ENCODE assay signal across 21 cellular contexts in genomic region chr7:77833136-77833535, GRCh38. TPM values are rescaled to one million over a fixed set of nuclear protein-coding genes. Genes with fewer than 3 reads are reported as not detected.
DNase-seq lines count a peak whose midpoint lies in the region; ATAC-seq and TF ChIP-seq lines count a peak whose summit lies in the region.
"Had no signal": no experiment of that assay in that cellular context is flagged by ENCODE, and none has a peak within 500 bp of the region (broad histone marks: within the 10 kb centered on the region; RNA-seq: fewer than 3 reads in every experiment).

No MANE protein-coding gene starts in this region.

- no peak for TF ChIP-seq CTCF in DOHH2 (IDR thresholded peaks at IDR 0.05; ENCODE audit: low read depth, low read length, poor library complexity, severe bottlenecking)

- H3K27ac ChIP-seq in DOHH2 (ENCODE audit: low read depth, low read length) = no peak overlapping the region
- no peak overlapping the region for H3K27ac ChIP-seq in naive thymus-derived CD4-positive, alpha-beta T cell (ENCODE audit: low read depth, low read length)
- H3K27ac ChIP-seq: BLaER1, tibial artery had no signal

- no peaks in the 10 kb centered on the region for H3K9me2 ChIP-seq in DOHH2 (replicated peaks; ENCODE audit: control insufficient read depth, low read length)

- peaks cover 5% of the 10 kb centered on the region; the same call in 1 of the 2 replicates for H4K20me1 ChIP-seq in DOHH2 (ENCODE audit: control insufficient read depth, insufficient read depth, low read depth, low read length)
- H4K20me1 ChIP-seq: BLaER1 had no signal

- H3F3A ChIP-seq in DOHH2 (ENCODE audit: control insufficient read depth, insufficient read depth) = peaks cover 16% of the 10 kb centered on the region; the same call in 1 of the 2 replicates

- no peak overlapping the region for H3K4me3 Mint-ChIP-seq in activated CD4-positive, alpha-beta T cell treated with anti-CD3 and anti-CD28 coated beads for 36 hours
- peak overlapping the region; percentile 60 for H3K4me3 Mint-ChIP-seq in T-helper 17 cell
- peak overlapping the region in 6 of 10 donors; percentile 2 to 81 (median 28) for H3K4me3 Mint-ChIP-seq in naive thymus-derived CD4-positive, alpha-beta T cell
- H3K4me3 Mint-ChIP-seq: activated CD8-positive, alpha-beta memory T cell treated with anti-CD3 and anti-CD28 coated beads, Interleukin-2, amount 10 ng/mL, durations not matched to agents 7 days and 5 days had no signal

- intact Hi-C loops in activated CD4-positive, alpha-beta T cell treated with anti-CD3 and anti-CD28 coated beads for 36 hours (cut with DNase I, micrococcal nuclease) = loop anchor here in 1 of 2 experiments (5.0 kb wide), 1 partner anchor 49 kb away; no protein-coding TSS in a partner anchor
- intact Hi-C loops in naive thymus-derived CD4-positive, alpha-beta T cell (cut with micrococcal nuclease) = no loop called here

- H3K36me3 ChIP-seq in DOHH2 (ENCODE audit: control insufficient read depth, low read length) = peaks cover 13% of the 10 kb centered on the region
- no peaks in the 10 kb centered on the region for H3K36me3 ChIP-seq in naive thymus-derived CD4-positive, alpha-beta T cell (ENCODE audit: control insufficient read depth in 2 of 3, insufficient read depth in 3 of 3, low read length in 3 of 3)
- H3K36me3 ChIP-seq: HAP-1, tibial artery had no signal

- peaks cover 93% of the 10 kb centered on the region for H3K79me2 ChIP-seq in DOHH2 (ENCODE audit: control insufficient read depth, low read length)

- no peaks in the 10 kb centered on the region for H3K27me3 ChIP-seq in DOHH2 (ENCODE audit: control insufficient read depth, low read length)
- H3K27me3 ChIP-seq in naive thymus-derived CD4-positive, alpha-beta T cell (ENCODE audit: control insufficient read depth in 2 of 2, insufficient read depth in 2 of 2, low read length in 2 of 2) = no peaks in the 10 kb centered on the region
- H3K27me3 ChIP-seq: BLaER1, tibial artery had no signal

- no peak overlapping the region for H3K4me3 ChIP-seq in DOHH2 (ENCODE audit: low read length)
- H3K4me3 ChIP-seq in naive thymus-derived CD4-positive, alpha-beta T cell (ENCODE audit: low read length) = no peak overlapping the region
- H3K4me3 ChIP-seq: BLaER1, HAP-1, skin epidermis, tibial artery had no signal

- H3K9me3 ChIP-seq in DOHH2 (ENCODE audit: control insufficient read depth, insufficient read depth, low read length) (no peaks in the 10 kb centered on the region), T-helper 17 cell (ENCODE audit: control insufficient read depth, low read length, poor library complexity, severe bottlenecking) (no peaks in the 10 kb centered on the region)
- no peaks in the 10 kb centered on the region for H3K9me3 ChIP-seq in naive thymus-derived CD4-positive, alpha-beta T cell (ENCODE audit: control insufficient read depth in 2 of 3, low read length in 3 of 3)
- H3K9me3 ChIP-seq: BLaER1, HAP-1, tibial artery had no signal

- ATAC-seq in activated CD4-positive, alpha-beta T cell treated with anti-CD3 and anti-CD28 coated beads for 36 hours = no peak
- ATAC-seq in T-helper 17 cell = no peak
- no peak for ATAC-seq in naive thymus-derived CD4-positive, alpha-beta T cell
- no peak for ATAC-seq in GM21825 (IDR thresholded peaks at IDR 0.05; ENCODE audit: unreplicated experiment)
- no peak for ATAC-seq in GM21723 (IDR thresholded peaks at IDR 0.05; ENCODE audit: unreplicated experiment)
- ATAC-seq: activated CD8-positive, alpha-beta memory T cell treated with anti-CD3 and anti-CD28 coated beads, Interleukin-2, amount 10 ng/mL, durations not matched to agents 7 days and 5 days had no signal

- H3K27ac Mint-ChIP-seq in activated CD4-positive, alpha-beta T cell treated with anti-CD3 and anti-CD28 coated beads for 36 hours = peak overlapping the region; percentile 23
- H3K27ac Mint-ChIP-seq in T-helper 17 cell = peak overlapping the region; percentile 94
- H3K27ac Mint-ChIP-seq in naive thymus-derived CD4-positive, alpha-beta T cell = peak overlapping the region in 2 of 9 donors; percentile 3 to 4
- H3K27ac Mint-ChIP-seq: activated CD8-positive, alpha-beta memory T cell treated with anti-CD3 and anti-CD28 coated beads, Interleukin-2, amount 10 ng/mL, durations not matched to agents 7 days and 5 days had no signal

- DNase-seq in activated CD4-positive, alpha-beta T cell treated with anti-CD3 and anti-CD28 coated beads for 36 hours = no peak
- no peak for DNase-seq in activated CD4-positive, alpha-beta T cell treated with anti-CD3 and anti-CD28 coated beads, Interleukin-2, amount 50 U/mL, for 1 hour
- DNase-seq in T-helper 17 cell (no peak), NCI-H526 (lab: John Stamatoyannopoulos, UW) (no peak)
- no peak for DNase-seq in naive thymus-derived CD4-positive, alpha-beta T cell
- DNase-seq: activated CD4-positive, CD25-positive, alpha-beta regulatory T cell treated with anti-CD3 and anti-CD28 coated beads, Interleukin-2, amount 50 U/mL, for 72 hours; activated CD8-positive, alpha-beta memory T cell treated with anti-CD3 and anti-CD28 coated beads, Interleukin-2, amount 10 ng/mL, durations not matched to agents 7 days and 5 days; activated effector memory CD4-positive, alpha-beta T cell treated with anti-CD3 and anti-CD28 coated beads, Interleukin-2, amount 50 U/mL, for 16 hours; mammary epithelial cell; NCI-H1436 treated with DMSO at 0.1 percent for 48 hours; NCI-H524; RPMI8226; stimulated activated CD4-positive, alpha-beta T cell treated with anti-CD3 and anti-CD28 coated beads, Interleukin-2, amount 100 ng/mL, for 48 hours; stimulated activated naive CD4-positive, alpha-beta T cell treated with Interleukin-2 at 50 U/mL for 16 hours; tibial artery had no signal

- H3K27me3 Mint-ChIP-seq in activated CD4-positive, alpha-beta T cell treated with anti-CD3 and anti-CD28 coated beads for 36 hours = no peaks in the 10 kb centered on the region
- no peaks in the 10 kb centered on the region for H3K27me3 Mint-ChIP-seq in T-helper 17 cell
- H3K27me3 Mint-ChIP-seq in naive thymus-derived CD4-positive, alpha-beta T cell = no peaks in the 10 kb centered on the region
- H3K27me3 Mint-ChIP-seq: activated CD8-positive, alpha-beta memory T cell treated with anti-CD3 and anti-CD28 coated beads, Interleukin-2, amount 10 ng/mL, durations not matched to agents 7 days and 5 days had no signal

- no peaks in the 10 kb centered on the region for H3K9me3 Mint-ChIP-seq in activated CD4-positive, alpha-beta T cell treated with anti-CD3 and anti-CD28 coated beads for 36 hours (ENCODE audit: low read depth)
- H3K9me3 Mint-ChIP-seq in naive thymus-derived CD4-positive, alpha-beta T cell = peaks cover 0 to 2% (median 0%) of the 10 kb centered on the region in 11 donors

- POLR2A ChIA-PET in activated CD4-positive, alpha-beta T cell treated with anti-CD3 and anti-CD28 coated beads for 36 hours (lab: Charles Lee) = no interaction called here
- POLR2A ChIA-PET in naive thymus-derived CD4-positive, alpha-beta T cell (lab: Charles Lee) = interaction anchor here (1.2 to 2.1 kb wide), 2 partner anchors 30 to 34 kb away, joined by 5 to 10 read pairs; partner anchors contain the start of genes PHTF2 and TMEM60

- H3K4me1 Mint-ChIP-seq in activated CD4-positive, alpha-beta T cell treated with anti-CD3 and anti-CD28 coated beads for 36 hours = peaks cover 54% of the 10 kb centered on the region
- peaks cover 45% of the 10 kb centered on the region for H3K4me1 Mint-ChIP-seq in T-helper 17 cell
- H3K4me1 Mint-ChIP-seq in naive thymus-derived CD4-positive, alpha-beta T cell = peaks cover 11 to 57% (median 50%) of the 10 kb centered on the region in 7 donors

- CTCF ChIA-PET in activated CD4-positive, alpha-beta T cell treated with anti-CD3 and anti-CD28 coated beads for 36 hours (lab: Charles Lee) = interaction anchor here (1.3 kb wide), 1 partner anchor 175 kb away, joined by 3 read pairs; no protein-coding TSS in a partner anchor
- CTCF ChIA-PET in naive thymus-derived CD4-positive, alpha-beta T cell (lab: Charles Lee) = no interaction called here

- peaks cover 7% of the 10 kb centered on the region for H3K36me3 Mint-ChIP-seq in activated CD4-positive, alpha-beta T cell treated with anti-CD3 and anti-CD28 coated beads for 36 hours (ENCODE audit: low read depth)
- peaks cover 2% of the 10 kb centered on the region for H3K36me3 Mint-ChIP-seq in T-helper 17 cell (ENCODE audit: low read depth)
- H3K36me3 Mint-ChIP-seq in naive thymus-derived CD4-positive, alpha-beta T cell = peaks cover 0 to 16% (median 3%) of the 10 kb centered on the region in 5 donors

- H3K4me1 ChIP-seq in DOHH2 (ENCODE audit: control insufficient read depth, low read length) = peaks cover 82% of the 10 kb centered on the region
- peaks cover 10 to 11% of the 10 kb centered on the region in 2 donors for H3K4me1 ChIP-seq in naive thymus-derived CD4-positive, alpha-beta T cell (ENCODE audit: control insufficient read depth in 2 of 2, insufficient read depth in 2 of 2, low read length in 2 of 2)
- H3K4me1 ChIP-seq: BLaER1 had no signal

- peak overlapping the region; percentile 75 for H3K4me2 ChIP-seq in DOHH2 (ENCODE audit: low read length)
- H3K4me2 ChIP-seq: BLaER1 had no signal

RNA-seq across cellular contexts. Expression of gene PHTF2, which starts 34.6 kb away (rescaled TPM):
- total RNA-seq in activated CD4-positive, alpha-beta T cell treated with anti-CD3 and anti-CD28 coated beads for 36 hours = 10 to 100 TPM; 25.5 to 26.7 TPM
- 10 to 100 TPM; 68.1 to 69.9 TPM for total RNA-seq in T-helper 17 cell
- 10 to 100 TPM; 17.6 to 42.1 (median 22.4) TPM for total RNA-seq in naive thymus-derived CD4-positive, alpha-beta T cell
- 1 to 10 TPM; 5.9 to 8.3 TPM for polyA plus RNA-seq in naive thymus-derived CD4-positive, alpha-beta T cell

RNA-seq across cellular contexts. Expression of gene TMEM60, which starts 34.9 kb away (rescaled TPM):
- total RNA-seq in activated CD4-positive, alpha-beta T cell treated with anti-CD3 and anti-CD28 coated beads for 36 hours = 10 to 100 TPM in 1 of 2 experiments, 1 to 10 TPM in 1; 7.9 to 10.1 TPM
- total RNA-seq in T-helper 17 cell = 1 to 10 TPM; 5.0 to 6.3 TPM
- 10 to 100 TPM in 3 of 5 experiments, 1 to 10 TPM in 2; 3.7 to 16.9 (median 12.0) TPM for total RNA-seq in naive thymus-derived CD4-positive, alpha-beta T cell
- polyA plus RNA-seq in naive thymus-derived CD4-positive, alpha-beta T cell = 10 to 100 TPM in 1 of 2 donors, 1 to 10 TPM in 1; 9.7 to 22.8 TPM
